14 cellular contexts compared by ENCODE assay signal in genomic region chr12:122111070-122111750, GRCh38. TPM values are rescaled to one million over a fixed set of nuclear protein-coding genes. Genes with fewer than 3 reads are reported as not detected.
DNase-seq lines count a peak whose midpoint lies in the region; ATAC-seq and TF ChIP-seq lines count a peak whose summit lies in the region.
"Had no signal": no experiment of that assay in that cellular context is flagged by ENCODE, and none has a peak within 500 bp of the region (broad histone marks: within the 10 kb centered on the region; RNA-seq: fewer than 3 reads in every experiment).

No MANE protein-coding gene starts in this region.

- peak overlapping the region; percentile 18 to 57 (median 25) for H3K9ac ChIP-seq in skeletal muscle tissue (ENCODE audit: low read depth in 1 of 3, low read length in 3 of 3)
- H3K9ac ChIP-seq: neural progenitor cell had no signal

- no peaks in the 10 kb centered on the region for H3K9me3 Mint-ChIP-seq in chondrocyte (ENCODE audit: low read depth)
- H3K9me3 Mint-ChIP-seq: activated CD4-positive, alpha-beta memory T cell treated with anti-CD3 and anti-CD28 coated beads for 36 hours; neural progenitor cell had no signal

- DNase-seq in NCI-H82 (lab: John Stamatoyannopoulos, UW) (peak; percentile 13), NCI-H82 treated with DMSO at 0.1 percent for 48 hours (lab: John Stamatoyannopoulos, UW; ENCODE audit: unreplicated experiment) (no peak), NCI-H2196 (lab: John Stamatoyannopoulos, UW; ENCODE audit: unreplicated experiment) (peak; percentile 77), chondrocyte (ENCODE audit: low spot score) (peak; percentile 9), Ammon's horn (ENCODE audit: low spot score) (no peak)
- DNase-seq: activated CD4-positive, alpha-beta memory T cell treated with anti-CD3 and anti-CD28 coated beads for 36 hours; amygdala; NCI-H1930; stimulated activated naive CD4-positive, alpha-beta T cell treated with Interleukin-2 at 50 U/mL for 16 hours; SW 1271 had no signal

- no peaks in the 10 kb centered on the region for H3K9me3 ChIP-seq in skeletal muscle tissue (ENCODE audit: control insufficient read depth in 3 of 3, low read length in 3 of 3)

- ATAC-seq in HG02852 (IDR thresholded peaks at IDR 0.05; ENCODE audit: unreplicated experiment) (no peak), GM18858 (IDR thresholded peaks at IDR 0.05; ENCODE audit: unreplicated experiment) (no peak)

- no peaks in the 10 kb centered on the region for H3K36me3 Mint-ChIP-seq in chondrocyte (ENCODE audit: low read depth)
- H3K36me3 Mint-ChIP-seq: neural progenitor cell had no signal

- H3K36me3 ChIP-seq in skeletal muscle tissue (ENCODE audit: control insufficient read depth in 3 of 3, insufficient read depth in 3 of 3, low read length in 3 of 3) = no peaks in the 10 kb centered on the region
- H3K36me3 ChIP-seq: neural progenitor cell had no signal

- no peaks in the 10 kb centered on the region for H3K27me3 ChIP-seq in skeletal muscle tissue (ENCODE audit: control insufficient read depth in 3 of 3, insufficient read depth in 3 of 3, low read length in 3 of 3)
- H3K27me3 ChIP-seq: neural progenitor cell had no signal

- H3K4me1 ChIP-seq in skeletal muscle tissue (ENCODE audit: control insufficient read depth in 3 of 3, insufficient read depth in 3 of 3, low read length in 3 of 3) = peaks cover 31 to 51% (median 43%) of the 10 kb centered on the region in 3 donors

- H3K4me1 Mint-ChIP-seq in chondrocyte (ENCODE audit: low read depth) = peaks cover 45% of the 10 kb centered on the region

- H3K4me3 ChIP-seq in skeletal muscle tissue (ENCODE audit: low read length in 3 of 3) = peak overlapping the region in 1 of 3 donors; percentile 16
- H3K4me3 ChIP-seq: neural progenitor cell had no signal

- no peak for TF ChIP-seq CTCF in chondrocyte (IDR thresholded peaks at IDR 0.05)

- H3K27ac ChIP-seq in skeletal muscle tissue (ENCODE audit: low read depth, low read length) = peak overlapping the region; percentile 78
- H3K27ac ChIP-seq: neural progenitor cell had no signal

- H3K27ac Mint-ChIP-seq in chondrocyte (ENCODE audit: unreplicated experiment) = no peak overlapping the region
- H3K27ac Mint-ChIP-seq: activated CD4-positive, alpha-beta memory T cell treated with anti-CD3 and anti-CD28 coated beads for 36 hours; neural progenitor cell had no signal

- no peaks in the 10 kb centered on the region for H3K27me3 Mint-ChIP-seq in chondrocyte (ENCODE audit: low read depth)
- H3K27me3 Mint-ChIP-seq: activated CD4-positive, alpha-beta memory T cell treated with anti-CD3 and anti-CD28 coated beads for 36 hours had no signal

- H3K4me3 Mint-ChIP-seq in chondrocyte (ENCODE audit: unreplicated experiment) = no peak overlapping the region
- H3K4me3 Mint-ChIP-seq: activated CD4-positive, alpha-beta memory T cell treated with anti-CD3 and anti-CD28 coated beads for 36 hours; neural progenitor cell had no signal

RNA-seq across cellular contexts. Expression of gene MLXIP, which starts 32.7 kb away (rescaled TPM):
- total RNA-seq in chondrocyte (58.8 to 62.8 TPM (median 61.7 TPM) in 3 replicates), skeletal muscle tissue (10.4 TPM)

Comparison
In these comparisons a context has a peak if more than half of its experiments do, and no peak if none do; other contexts are left out.
1. DNase-seq: peak in NCI-H82 (single experiment), NCI-H2196 (single experiment) and chondrocyte (single experiment); none in NCI-H82 treated with DMSO at 0.1 percent for 48 hours (single experiment) and Ammon's horn (single experiment).